15 cellular contexts compared by ENCODE assay signal in the genomic region with DNA sequence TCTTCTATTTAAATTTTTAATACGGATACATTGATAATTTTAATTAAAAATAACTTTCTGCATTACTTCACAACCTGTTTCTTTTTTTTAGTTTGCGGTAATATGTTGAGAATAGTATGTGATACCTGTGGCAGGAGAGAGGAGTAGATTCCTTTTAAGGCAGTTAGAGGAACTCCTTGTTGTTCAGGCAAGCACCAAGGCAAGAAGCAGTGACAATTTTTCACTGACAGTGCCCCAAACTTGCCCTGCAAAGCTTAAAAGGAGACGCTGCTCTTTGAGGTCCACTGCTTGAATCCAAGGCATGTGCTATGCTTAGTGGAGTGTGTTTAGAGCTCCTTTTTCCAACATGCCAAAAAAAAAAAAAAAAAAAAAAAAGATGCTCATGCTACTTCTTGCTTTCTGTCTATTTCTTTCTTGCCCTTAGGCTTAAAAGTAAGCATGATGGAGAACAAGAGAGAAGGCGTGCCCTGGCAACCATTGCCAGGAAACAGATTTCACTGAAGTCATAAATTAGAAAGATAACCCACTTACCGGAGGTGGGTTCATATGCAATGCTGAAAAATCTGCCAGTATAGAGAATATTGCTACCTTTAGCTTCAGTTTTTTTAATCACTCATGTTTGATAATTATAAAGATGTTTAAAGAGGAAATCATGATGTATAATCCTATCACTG. TPM values are rescaled to one million over a fixed set of nuclear protein-coding genes. Genes with fewer than 3 reads are reported as not detected.
DNase-seq lines count a peak whose midpoint lies in the region; ATAC-seq and TF ChIP-seq lines count a peak whose summit lies in the region.
"Had no signal": no experiment of that assay in that cellular context is flagged by ENCODE, and none has a peak within 500 bp of the region (broad histone marks: within the 10 kb centered on the region; RNA-seq: fewer than 3 reads in every experiment).

No MANE protein-coding gene starts in this region.

- 60 to 72% methylated on average over 5 of the region's 5 CpGs for WGBS in body of pancreas, 2 donors
- WGBS in esophagus squamous epithelium, 2 donors = 30 to 49% methylated on average over 4 to 5 of the region's 5 CpGs

- no peak overlapping the region for H3K4me3 ChIP-seq in body of pancreas
- H3K4me3 ChIP-seq in esophagus squamous epithelium = no peak overlapping the region
- H3K4me3 ChIP-seq: GM12878, lower lobe of right lung, MG63, skin epidermis, upper lobe of right lung had no signal

- H3K9me3 Mint-ChIP-seq in activated CD4-positive, alpha-beta T cell treated with anti-CD3 and anti-CD28 coated beads for 36 hours (ENCODE audit: low read depth) = no peaks in the 10 kb centered on the region
- no peaks in the 10 kb centered on the region for H3K9me3 Mint-ChIP-seq in activated T-cell treated with anti-CD3 and anti-CD28 coated beads, Interleukin-2, amount 50 U/mL, for 4 hours
- H3K9me3 Mint-ChIP-seq in naive B cell = peaks cover 0 to 4% (median 0%) of the 10 kb centered on the region in 7 donors

- H3K4me1 ChIP-seq in body of pancreas (peaks cover 9% of the 10 kb centered on the region), esophagus squamous epithelium (peaks cover 0 to 22% (median 6%) of the 10 kb centered on the region in 3 donors)
- H3K4me1 ChIP-seq: lower lobe of right lung, upper lobe of right lung had no signal

- H3K9me3 ChIP-seq in body of pancreas (no peaks in the 10 kb centered on the region), esophagus squamous epithelium (no peaks in the 10 kb centered on the region)
- H3K9me3 ChIP-seq: lower lobe of right lung, MG63, upper lobe of right lung had no signal

- no peak for TF ChIP-seq CTCF in body of pancreas (IDR thresholded peaks at IDR 0.05)
- TF ChIP-seq CTCF in esophagus squamous epithelium (IDR thresholded peaks at IDR 0.05) = no peak

- no peaks in the 10 kb centered on the region for H3K27me3 ChIP-seq in body of pancreas
- no peaks in the 10 kb centered on the region for H3K27me3 ChIP-seq in esophagus squamous epithelium
- H3K27me3 ChIP-seq: MG63, upper lobe of right lung had no signal

- intact Hi-C loops in activated CD4-positive, alpha-beta T cell treated with anti-CD3 and anti-CD28 coated beads for 36 hours (cut with DNase I, micrococcal nuclease) = loop anchor here (5.0 kb wide), 3 partner anchors 42 to 107 kb away; a partner anchor contains a TSS
- intact Hi-C loops in body of pancreas (cut with DNase I) = no loop called here
- intact Hi-C loops in esophagus squamous epithelium (cut with DNase I) = no loop called here

- H3K36me3 Mint-ChIP-seq in activated CD4-positive, alpha-beta T cell treated with anti-CD3 and anti-CD28 coated beads for 36 hours (ENCODE audit: low read depth) = no peaks in the 10 kb centered on the region
- H3K36me3 Mint-ChIP-seq in activated T-cell treated with anti-CD3 and anti-CD28 coated beads, Interleukin-2, amount 50 U/mL, for 4 hours (ENCODE audit: insufficient read depth) = no peaks in the 10 kb centered on the region
- no peaks in the 10 kb centered on the region for H3K36me3 Mint-ChIP-seq in naive B cell

- H3K4me3 Mint-ChIP-seq in activated CD4-positive, alpha-beta T cell treated with anti-CD3 and anti-CD28 coated beads for 36 hours = no peak overlapping the region
- peak overlapping the region; percentile 22 for H3K4me3 Mint-ChIP-seq in activated T-cell treated with anti-CD3 and anti-CD28 coated beads, Interleukin-2, amount 50 U/mL, for 4 hours
- peak overlapping the region in 5 of 8 donors; percentile 6 to 47 (median 24) for H3K4me3 Mint-ChIP-seq in naive B cell

- DNase-seq in activated CD4-positive, alpha-beta T cell treated with anti-CD3 and anti-CD28 coated beads for 36 hours = peak; percentile 48
- no peak for DNase-seq in activated CD4-positive, alpha-beta T cell treated with anti-CD3 and anti-CD28 coated beads, Interleukin-2, amount 50 U/mL, for 48 hours
- peak; percentile 58 for DNase-seq in NCI-H748 (lab: John Stamatoyannopoulos, UW; ENCODE audit: unreplicated experiment)
- DNase-seq in activated T-cell treated with anti-CD3 and anti-CD28 coated beads, Interleukin-2, amount 50 U/mL, for 4 hours = peak; percentile 11
- no peak for DNase-seq in naive B cell
- no peak for DNase-seq in body of pancreas
- DNase-seq in esophagus squamous epithelium (lab: John Stamatoyannopoulos, UW) = no peak
- DNase-seq: lower lobe of right lung, MG63, upper lobe of right lung had no signal

- POLR2A ChIA-PET in activated CD4-positive, alpha-beta T cell treated with anti-CD3 and anti-CD28 coated beads for 36 hours (lab: Charles Lee) = no interaction called here

- no peak overlapping the region for H3K27ac ChIP-seq in body of pancreas
- H3K27ac ChIP-seq in esophagus squamous epithelium = no peak overlapping the region
- H3K27ac ChIP-seq: lower lobe of right lung, RWPE1, upper lobe of right lung had no signal

- no peak overlapping the region for H3K27ac Mint-ChIP-seq in activated CD4-positive, alpha-beta T cell treated with anti-CD3 and anti-CD28 coated beads for 36 hours
- H3K27ac Mint-ChIP-seq in naive B cell = peak overlapping the region in 1 of 6 donors; percentile 47
- H3K27ac Mint-ChIP-seq: activated T-helper 2 cell treated with anti-CD3 and anti-CD28 coated beads, Interferon-gamma antibody, Interleukin-2, Interleukin-4, amounts not matched to agents 10 μg/mL and 5 μg/mL and 100 μg/mL, durations not matched to agents 14 hours and 24 hours and 36 hours had no signal

- no peaks in the 10 kb centered on the region for H3K27me3 Mint-ChIP-seq in activated CD4-positive, alpha-beta T cell treated with anti-CD3 and anti-CD28 coated beads for 36 hours
- no peaks in the 10 kb centered on the region for H3K27me3 Mint-ChIP-seq in activated T-cell treated with anti-CD3 and anti-CD28 coated beads, Interleukin-2, amount 50 U/mL, for 4 hours (ENCODE audit: low read depth)
- peaks cover 0 to 5% (median 0%) of the 10 kb centered on the region in 3 donors for H3K27me3 Mint-ChIP-seq in naive B cell

- peaks cover 48% of the 10 kb centered on the region for H3K4me1 Mint-ChIP-seq in activated CD4-positive, alpha-beta T cell treated with anti-CD3 and anti-CD28 coated beads for 36 hours
- H3K4me1 Mint-ChIP-seq in activated T-cell treated with anti-CD3 and anti-CD28 coated beads, Interleukin-2, amount 50 U/mL, for 4 hours (ENCODE audit: low read depth) = peaks cover 56% of the 10 kb centered on the region
- H3K4me1 Mint-ChIP-seq in naive B cell = peaks cover 27 to 41% (median 31%) of the 10 kb centered on the region in 3 donors

- H3K36me3 ChIP-seq in body of pancreas (replicated peaks in 1 of 2; ENCODE audit: insufficient read depth in 1 of 2, low read depth in 2 of 2) = no peaks in the 10 kb centered on the region
- no peaks in the 10 kb centered on the region for H3K36me3 ChIP-seq in esophagus squamous epithelium
- H3K36me3 ChIP-seq: lower lobe of right lung, MG63, upper lobe of right lung had no signal

- CTCF ChIA-PET in activated CD4-positive, alpha-beta T cell treated with anti-CD3 and anti-CD28 coated beads for 36 hours (lab: Charles Lee) = interaction anchor here (0.8 to 2.0 kb wide), 5 partner anchors 9 to 234 kb away, joined by 3 to 7 read pairs (median 4); a partner anchor contains a TSS

- TF ChIP-seq POLR2A in body of pancreas (IDR thresholded peaks at IDR 0.05) (no peak), esophagus squamous epithelium (IDR thresholded peaks at IDR 0.05) (no peak)

- peak; percentile 69 for ATAC-seq in activated CD4-positive, alpha-beta T cell treated with anti-CD3 and anti-CD28 coated beads for 36 hours
- peak in 1 of 2 donors; percentile 43 for ATAC-seq in activated T-cell treated with anti-CD3 and anti-CD28 coated beads, Interleukin-2, amount 50 U/mL, for 4 hours
- ATAC-seq in naive B cell (ENCODE audit: low read depth in 2 of 2) (no peak), body of pancreas (no peak), HG03039 (IDR thresholded peaks at IDR 0.05; ENCODE audit: unreplicated experiment) (no peak)
- ATAC-seq: GM12878, lower lobe of right lung, upper lobe of right lung had no signal

RNA-seq across cellular contexts. Expression of a gene that starts 58.3 kb away (rescaled TPM):
- 10 to 100 TPM; 19.2 to 21.5 TPM for total RNA-seq in activated CD4-positive, alpha-beta T cell treated with anti-CD3 and anti-CD28 coated beads for 36 hours
- total RNA-seq in activated T-cell treated with anti-CD3 and anti-CD28 coated beads, Interleukin-2, amount 50 U/mL, for 4 hours = 10 to 100 TPM; 37.6 to 46.5 (median 40.3) TPM
- 10 to 100 TPM; 27.4 to 62.0 (median 36.5) TPM for polyA plus RNA-seq in naive B cell (ENCODE audit: low read depth in 6 of 6)
- total RNA-seq in body of pancreas (10 to 100 TPM; 15.6 to 19.8 TPM), esophagus squamous epithelium (10 to 100 TPM; 14.9 to 22.1 (median 15.7) TPM)

Comparison
In these comparisons a context has a peak if more than half of its experiments do, and no peak if none do; other contexts are left out.
1. DNase-seq: peak in activated CD4-positive, alpha-beta T cell treated with anti-CD3 and anti-CD28 coated beads for 36 hours (single experiment), NCI-H748 (single experiment) and activated T-cell treated with anti-CD3 and anti-CD28 coated beads, Interleukin-2, amount 50 U/mL, for 4 hours (single experiment); none in activated CD4-positive, alpha-beta T cell treated with anti-CD3 and anti-CD28 coated beads, Interleukin-2, amount 50 U/mL, for 48 hours (0 of 2), naive B cell (single experiment), body of pancreas (0 of 4) and esophagus squamous epithelium (single experiment).
2. intact Hi-C loops: an anchor here in activated CD4-positive, alpha-beta T cell treated with anti-CD3 and anti-CD28 coated beads for 36 hours (5.0 kb wide); none called in body of pancreas and esophagus squamous epithelium.